In the genomic region with DNA sequence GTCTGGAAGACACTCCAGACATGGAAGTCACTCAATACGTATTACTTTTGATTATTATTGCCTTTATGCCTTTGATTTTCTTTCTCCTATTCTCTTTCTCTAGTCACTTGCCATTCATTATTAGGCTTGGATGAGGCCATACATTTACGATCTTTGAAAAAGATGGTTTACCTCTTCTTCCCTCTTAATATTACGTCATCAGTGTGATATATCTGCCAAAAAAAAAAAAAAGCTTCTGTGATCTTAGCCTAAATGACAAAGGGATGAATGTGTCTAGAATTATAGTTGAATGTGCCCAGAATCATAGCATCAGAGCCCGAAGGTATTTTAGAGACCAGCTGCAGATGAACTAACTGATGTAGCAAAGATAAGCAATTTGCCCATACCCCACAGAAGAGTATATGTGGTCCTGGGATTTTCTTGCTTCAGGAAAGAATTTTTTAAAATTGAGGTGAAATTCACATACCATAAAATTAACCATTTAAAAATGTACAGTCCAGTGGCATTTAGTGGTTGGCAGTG, we compare ENCODE assay signal across 22 cellular contexts.
DNase-seq lines count a peak whose midpoint lies in the region; ATAC-seq, FAIRE-seq and TF ChIP-seq lines count a peak whose summit lies in the region.
"Had no signal": no experiment of that assay in that cellular context is flagged by ENCODE, and none has a peak within 500 bp of the region (broad histone marks: within the 10 kb centered on the region; RNA-seq: fewer than 3 reads in every experiment).

No MANE protein-coding gene starts in this region.

- ATAC-seq in IMR-90 (ENCODE audit: low read depth), result no peak
- ATAC-seq in GM12878, result no peak
- no peak for ATAC-seq in Right ventricle myocardium superior (ENCODE audit: poor library complexity)
- ATAC-seq: CD8-positive, alpha-beta T cell had no signal

- H4K91ac ChIP-seq in IMR-90 (ENCODE audit: insufficient read depth, low read depth, low read length), result no peak overlapping the region

- in situ Hi-C loops in IMR-90 (cut with MboI; ENCODE audit: low sequenced_read_pairs) (no loop called here), GM12878 (cut with MboI) (no loop called here)

- H2AK5ac ChIP-seq in IMR-90 (ENCODE audit: low read depth, low read length), result no peak overlapping the region

- H3K9ac ChIP-seq in IMR-90 (ENCODE audit: low read depth, low read length), result no peak overlapping the region
- H3K9ac ChIP-seq in GM12878 (ENCODE audit: control insufficient read depth, insufficient read depth, low read length), result no peak overlapping the region
- H3K9ac ChIP-seq: BLaER1 had no signal

- TF ChIP-seq POLR2A in IMR-90 (IDR thresholded peaks at IDR 0.05; ENCODE audit: low read depth, low read length) (no peak), GM12878 (IDR thresholded peaks at IDR 0.05; ENCODE audit: low read depth, low read length) (no peak)

- SMC1A ChIA-PET in GM12878 (lab: Charles Lee; ENCODE audit: uncharacterized antibody, unreplicated experiment), result interaction anchor here (0.6 to 0.7 kb wide), 3 partner anchors 19 to 82 kb away, joined by 3 to 4 read pairs (median 3); no protein-coding TSS in a partner anchor

- CTCF ChIA-PET in IMR-90 (lab: Yijun Ruan, JAX) (interaction anchor here (1.0 kb wide), 1 partner anchor 10 kb away, joined by 4 read pairs; no protein-coding TSS in a partner anchor), GM12878 (lab: Yijun Ruan, JAX) (interaction anchor here (0.7 to 1.0 kb wide), 2 partner anchors 75 to 270 kb away, joined by 3 to 4 read pairs; no protein-coding TSS in a partner anchor)

- H3K9me1 ChIP-seq in IMR-90 (ENCODE audit: insufficient read depth, low read length), result peaks cover 8% of the 10 kb centered on the region

- no peak overlapping the region for H2BK5ac ChIP-seq in IMR-90 (ENCODE audit: low read depth, low read length, poor library complexity, severe bottlenecking)

- intact Hi-C loops in IMR-90 (cut with micrococcal nuclease) (no loop called here), GM12878 (cut with micrococcal nuclease; ENCODE audit: unreplicated experiment) (no loop called here), Right ventricle myocardium superior (cut with DNase I) (no loop called here), CD14-positive monocyte (cut with micrococcal nuclease) (no loop called here)

- RAD21 ChIA-PET in GM12878 (lab: Charles Lee; ENCODE audit: unreplicated experiment), result no interaction called here

- no peak overlapping the region for H3K27ac Mint-ChIP-seq in CD14-positive monocyte
- H3K27ac Mint-ChIP-seq: CD4-positive, alpha-beta T cell; CD8-positive, alpha-beta T cell had no signal

- no peak overlapping the region for H4K8ac ChIP-seq in IMR-90 (ENCODE audit: low read depth in 2 of 2, low read length in 2 of 2)

- H3K27me3 ChIP-seq in IMR-90 (ENCODE audit: control insufficient read depth, insufficient read depth, low read length) (no peaks in the 10 kb centered on the region), GM12878 (replicated peaks in 1 of 2; ENCODE audit: control insufficient read depth in 2 of 2, insufficient read depth in 2 of 2, low read length in 1 of 2) (no peaks in the 10 kb centered on the region; a peak in 1 of 4 replicates)
- H3K27me3 ChIP-seq: BE2C, BLaER1 had no signal

- dilution Hi-C loops in IMR-90 (cut with HindIII; ENCODE audit: low sequenced_read_pairs, unreplicated experiment), result no loop called here

- no CpG with 5 or more reads among the region's 4 CpGs for WGBS in IMR-90 (ENCODE audit: extremely low coverage in 2 of 2, insufficient read length in 1 of 2), 2 experiments
- 66% methylated on average over 4 of the region's 4 CpGs for WGBS in GM12878 (ENCODE audit: insufficient coverage, insufficient replicate concordance, low lambda C conversion rate, missing lambda C conversion rate)

- H2AFZ ChIP-seq in IMR-90 (replicated peaks; ENCODE audit: low read length, poor library complexity) (no peak overlapping the region), GM12878 (ENCODE audit: control insufficient read depth, low read depth, low read length) (no peak overlapping the region)

- H3K4me1 ChIP-seq in IMR-90 (ENCODE audit: control insufficient read depth, insufficient read depth, low read length) (peaks cover 9% of the 10 kb centered on the region), GM12878 (ENCODE audit: control insufficient read depth, insufficient read depth, low read length) (no peaks in the 10 kb centered on the region)
- H3K4me1 ChIP-seq: BE2C, Caco-2 had no signal

- no peak overlapping the region for H3K4me3 ChIP-seq in IMR-90 (ENCODE audit: insufficient read depth, low read depth, low read length)
- H3K4me3 ChIP-seq in GM12878, result no peak overlapping the region
- H3K4me3 ChIP-seq: BLaER1 had no signal

- no peak overlapping the region for H4K5ac ChIP-seq in IMR-90 (ENCODE audit: low read depth, low read length)

- H2BK120ac ChIP-seq in IMR-90 (ENCODE audit: low read depth, low read length), result no peak overlapping the region

- no peaks in the 10 kb centered on the region for H3K27me3 Mint-ChIP-seq in CD14-positive monocyte (ENCODE audit: low read depth in 3 of 3)

- no peak overlapping the region for H2BK15ac ChIP-seq in IMR-90 (ENCODE audit: low read depth, low read length)

- DNase-seq in NOMO-1 treated with DMSO at 0.1 percent for 48 hours (lab: John Stamatoyannopoulos, UW; ENCODE audit: unreplicated experiment) (peak; percentile 10), NOMO-1 (lab: John Stamatoyannopoulos, UW; ENCODE audit: unreplicated experiment in 2 of 2) (no peak), IMR-90 (no peak), GM12878 (ENCODE audit: low read depth, low spot score) (no peak), Right ventricle myocardium superior (no peak), CD14-positive monocyte (ENCODE audit: low spot score) (no peak)
- DNase-seq: 8988T; ACHN; BE2C; C1 segment of cervical spinal cord; Caco-2; Calu3; CD4-positive, alpha-beta T cell; CD8-positive, alpha-beta T cell; DMS79 treated with DMSO at 0.1 percent for 48 hours; GF-D8 had no signal

- H3K23ac ChIP-seq in IMR-90 (ENCODE audit: low read depth, low read length), result no peak overlapping the region

- no peak overlapping the region for H3K14ac ChIP-seq in IMR-90 (replicated peaks; ENCODE audit: low read depth, low read length)

- H3K79me1 ChIP-seq in IMR-90 (ENCODE audit: low read depth in 1 of 2, low read length in 2 of 2), result no peaks in the 10 kb centered on the region

- H3K4ac ChIP-seq in IMR-90 (ENCODE audit: low read depth, low read length), result no peak overlapping the region

- peaks cover 10 to 19% (median 13%) of the 10 kb centered on the region in 7 donors for H3K9me3 Mint-ChIP-seq in CD14-positive monocyte

- no peaks in the 10 kb centered on the region for H4K20me1 ChIP-seq in IMR-90 (ENCODE audit: insufficient read depth, low read length)
- no peaks in the 10 kb centered on the region for H4K20me1 ChIP-seq in GM12878 (ENCODE audit: control insufficient read depth, insufficient read depth)
- H4K20me1 ChIP-seq: BLaER1 had no signal

- no TSS peak for BruUV-seq in IMR-90 (replicated peaks; lab: Mats Ljungman, UMichigan)
- no TSS peak for BruUV-seq in GM12878 (replicated peaks; lab: Mats Ljungman, UMichigan)

- no peak for TF ChIP-seq CTCF in IMR-90 (conservative IDR thresholded peaks at IDR 0.05; ENCODE audit: low read depth, low read length)
- TF ChIP-seq CTCF in GM12878 (IDR thresholded peaks at IDR 0.05 in 2 of 3, conservative IDR thresholded peaks at IDR 0.05 in 1 of 3; ENCODE audit: control insufficient read depth in 2 of 3, extremely low read depth in 1 of 3, insufficient read depth in 1 of 3, low read depth in 3 of 3, low read length in 3 of 3), result no peak
- no peak for TF ChIP-seq CTCF in CD14-positive monocyte (IDR thresholded peaks at IDR 0.05)

- TF ChIP-seq RAD21 in IMR-90 (IDR thresholded peaks at IDR 0.05; ENCODE audit: low read length) (no peak), GM12878 (IDR thresholded peaks at IDR 0.05; ENCODE audit: insufficient read depth, low read depth, low read length) (no peak)

- no peak overlapping the region for H3K27ac ChIP-seq in IMR-90 (ENCODE audit: insufficient read depth, low read length)
- no peak overlapping the region for H3K27ac ChIP-seq in GM12878 (ENCODE audit: control insufficient read depth, insufficient read depth)
- H3K27ac ChIP-seq: BLaER1 had no signal

- no peak overlapping the region for H3K56ac ChIP-seq in IMR-90 (ENCODE audit: extremely low read depth, insufficient read depth, low read length)

- peaks cover 0 to 10% of the 10 kb centered on the region in 2 donors for H3K36me3 Mint-ChIP-seq in CD14-positive monocyte
- H3K36me3 Mint-ChIP-seq: CD8-positive, alpha-beta T cell had no signal

- FAIRE-seq in GM12878 (lab: Jason Lieb, UNC), result no peak
- FAIRE-seq: A204.1, D721Med, G401.6, GM12892, GM18507 had no signal

- H3K18ac ChIP-seq in IMR-90 (ENCODE audit: low read depth, low read length), result no peak overlapping the region

- no peaks in the 10 kb centered on the region for H3K79me2 ChIP-seq in GM12878 (ENCODE audit: control insufficient read depth, insufficient read depth, low read length)

- H3K36me3 ChIP-seq in IMR-90 (ENCODE audit: control insufficient read depth, insufficient read depth, low read length), result no peaks in the 10 kb centered on the region
- no peaks in the 10 kb centered on the region for H3K36me3 ChIP-seq in GM12878 (ENCODE audit: control insufficient read depth in 2 of 2, insufficient read depth in 2 of 2, low read length in 1 of 2)
- H3K36me3 ChIP-seq: BE2C, BLaER1 had no signal

- H3K4me3 Mint-ChIP-seq in CD14-positive monocyte, result no peak overlapping the region
- H3K4me3 Mint-ChIP-seq: CD4-positive, alpha-beta T cell; CD8-positive, alpha-beta T cell had no signal

- peaks cover 50% of the 10 kb centered on the region for H3K4me1 Mint-ChIP-seq in CD14-positive monocyte

- POLR2A ChIA-PET in IMR-90 (lab: Charles Lee; ENCODE audit: unreplicated experiment), result no interaction called here
- POLR2A ChIA-PET in GM12878 (lab: Charles Lee), result no interaction called here

- H3K4me2 ChIP-seq in IMR-90 (ENCODE audit: low read depth, low read length), result no peak overlapping the region
- no peak overlapping the region for H3K4me2 ChIP-seq in GM12878 (ENCODE audit: control insufficient read depth, insufficient read depth)
- H3K4me2 ChIP-seq: BLaER1 had no signal

- H2AK9ac ChIP-seq in IMR-90 (replicated peaks; ENCODE audit: low read depth, low read length, poor library complexity), result no peak overlapping the region

- no peak overlapping the region for H2BK20ac ChIP-seq in IMR-90 (ENCODE audit: low read depth, low read length)

- no peak for TF ChIP-seq EP300 in GM12878 (IDR thresholded peaks at IDR 0.05; ENCODE audit: borderline replicate concordance in 1 of 2, control insufficient read depth in 1 of 2, low read depth in 2 of 2, low read length in 2 of 2)

- no peaks in the 10 kb centered on the region; the same call in 1 of the 2 replicates for H3K9me3 ChIP-seq in IMR-90 (ENCODE audit: control insufficient read depth, insufficient read depth, low read length)
- H3K9me3 ChIP-seq in GM12878 (replicated peaks; ENCODE audit: control insufficient read depth, insufficient read depth, low read length), result peaks cover 8% of the 10 kb centered on the region; the same call in 2 of the 3 replicates
- H3K9me3 ChIP-seq: BE2C, Caco-2 had no signal

TF ChIP-seq in IMR-90, 13 proteins besides CTCF, POLR2A, EP300 and RAD21 (continues in another document):
- TF ChIP-seq CHD1 (IDR thresholded peaks at IDR 0.05; ENCODE audit: low read depth, low read length) (no peak), MXI1 (IDR thresholded peaks at IDR 0.05; ENCODE audit: borderline replicate concordance, low read depth, low read length) (no peak)

TF ChIP-seq in GM12878, 131 proteins besides CTCF, POLR2A, EP300 and RAD21 (continues in another document):
- TF ChIP-seq ATF7 (IDR thresholded peaks at IDR 0.05; ENCODE audit: low read depth), result peak; percentile 57
